Comparison of ENCODE assay signal across 32 cellular contexts in genomic region chr12:113320401-113320800, GRCh38.
"Had no signal": no experiment of that assay in that cellular context is flagged by ENCODE, and none has a peak within 500 bp of the region (broad histone marks: within the 10 kb centered on the region; RNA-seq: fewer than 3 reads in every experiment).

No MANE protein-coding gene starts in this region.

- H3K4me3 Mint-ChIP-seq: activated CD4-positive, alpha-beta memory T cell treated with anti-CD3 and anti-CD28 coated beads, Interleukin-2, amount 10 ng/mL, durations not matched to agents 7 days and 5 days; activated CD4-positive, alpha-beta T cell treated with anti-CD3 and anti-CD28 coated beads, Interleukin-2, amount 10 ng/mL, durations not matched to agents 7 days and 5 days; activated naive CD4-positive, alpha-beta T cell treated with anti-CD3 and anti-CD28 coated beads, Interleukin-2, amount 10 ng/mL, durations not matched to agents 7 days and 5 days; activated naive CD8-positive, alpha-beta T cell treated with anti-CD3 and anti-CD28 coated beads, Interleukin-2, amount 10 ng/mL, durations not matched to agents 7 days and 5 days; activated T-cell treated with anti-CD3 and anti-CD28 coated beads, Interleukin-2, amount 50 U/mL, for 24 hours; activated T-cell treated with anti-CD3 and anti-CD28 coated beads, Interleukin-2, amount 50 U/mL, for 72 hours; brain; WTC11 had no signal

- H3K27ac Mint-ChIP-seq: activated CD4-positive, alpha-beta memory T cell treated with anti-CD3 and anti-CD28 coated beads, Interleukin-2, amount 10 ng/mL, durations not matched to agents 7 days and 5 days; activated CD4-positive, alpha-beta T cell treated with anti-CD3 and anti-CD28 coated beads, Interleukin-2, amount 10 ng/mL, durations not matched to agents 7 days and 5 days; activated naive CD4-positive, alpha-beta T cell treated with anti-CD3 and anti-CD28 coated beads, Interleukin-2, amount 10 ng/mL, durations not matched to agents 7 days and 5 days; activated naive CD8-positive, alpha-beta T cell treated with anti-CD3 and anti-CD28 coated beads, Interleukin-2, amount 10 ng/mL, durations not matched to agents 7 days and 5 days; activated T-cell treated with anti-CD3 and anti-CD28 coated beads, Interleukin-2, amount 50 U/mL, for 72 hours; brain; WTC11 had no signal

- DNase-seq: activated CD4-positive, alpha-beta memory T cell treated with anti-CD3 and anti-CD28 coated beads, Interleukin-2, amount 10 ng/mL, durations not matched to agents 7 days and 5 days; activated CD4-positive, alpha-beta T cell treated with anti-CD3 and anti-CD28 coated beads for 1 hour; activated CD4-positive, alpha-beta T cell treated with anti-CD3 and anti-CD28 coated beads for 4 hours; activated CD4-positive, alpha-beta T cell treated with anti-CD3 and anti-CD28 coated beads, Interleukin-2, amount 10 ng/mL, durations not matched to agents 7 days and 5 days; activated CD4-positive, alpha-beta T cell treated with anti-CD3 and anti-CD28 coated beads, Interleukin-2, amount 50 U/mL, for 4 hours; activated CD8-positive, alpha-beta memory T cell treated with anti-CD3 and anti-CD28 coated beads, Interleukin-2, amount 50 U/mL, for 48 hours; activated gamma-delta T cell; activated naive CD4-positive, alpha-beta T cell; activated naive CD4-positive, alpha-beta T cell treated with anti-CD3 and anti-CD28 coated beads, Interleukin-2, amount 10 ng/mL, durations not matched to agents 7 days and 5 days; activated naive CD8-positive, alpha-beta T cell treated with anti-CD3 and anti-CD28 coated beads, Interleukin-2, amount 10 ng/mL, durations not matched to agents 7 days and 5 days; activated T-cell treated with anti-CD3 and anti-CD28 coated beads for 4 hours; activated T-cell treated with anti-CD3 and anti-CD28 coated beads, Interleukin-2, amount 50 U/mL, for 24 hours; activated T-cell treated with anti-CD3 and anti-CD28 coated beads, Interleukin-2, amount 50 U/mL, for 72 hours; central memory CD4-positive, alpha-beta T cell; cerebellar nuclear complex; colonic mucosa; dorsolateral prefrontal cortex; effector memory CD4-positive, alpha-beta T cell; erythroblast; foreskin keratinocyte; gastrocnemius medialis; glutamatergic neuron; heart left ventricle; T-helper 2 cell had no signal

- H3K4me1 Mint-ChIP-seq: activated naive CD8-positive, alpha-beta T cell treated with anti-CD3 and anti-CD28 coated beads, Interleukin-2, amount 10 ng/mL, durations not matched to agents 7 days and 5 days; brain; WTC11 had no signal

- ATAC-seq: activated naive CD4-positive, alpha-beta T cell treated with anti-CD3 and anti-CD28 coated beads, Interleukin-2, amount 50 U/mL, for 72 hours; activated T-cell treated with anti-CD3 and anti-CD28 coated beads, Interleukin-2, amount 50 U/mL, for 72 hours; foreskin keratinocyte; gastrocnemius medialis; heart left ventricle; WTC11 had no signal

- H3K9me3 ChIP-seq: ascending aorta, breast epithelium, colonic mucosa, esophagus muscularis mucosa, gastrocnemius medialis had no signal

- H3K27me3 Mint-ChIP-seq: activated CD4-positive, alpha-beta memory T cell treated with anti-CD3 and anti-CD28 coated beads, Interleukin-2, amount 10 ng/mL, durations not matched to agents 7 days and 5 days; activated CD4-positive, alpha-beta T cell treated with anti-CD3 and anti-CD28 coated beads, Interleukin-2, amount 10 ng/mL, durations not matched to agents 7 days and 5 days; activated naive CD4-positive, alpha-beta T cell treated with anti-CD3 and anti-CD28 coated beads, Interleukin-2, amount 10 ng/mL, durations not matched to agents 7 days and 5 days; activated naive CD8-positive, alpha-beta T cell treated with anti-CD3 and anti-CD28 coated beads, Interleukin-2, amount 10 ng/mL, durations not matched to agents 7 days and 5 days; activated T-cell treated with anti-CD3 and anti-CD28 coated beads, Interleukin-2, amount 50 U/mL, for 24 hours had no signal

- H3K9me3 Mint-ChIP-seq: activated naive CD4-positive, alpha-beta T cell treated with anti-CD3 and anti-CD28 coated beads, Interleukin-2, amount 50 U/mL, for 72 hours; activated naive CD8-positive, alpha-beta T cell treated with anti-CD3 and anti-CD28 coated beads, Interleukin-2, amount 10 ng/mL, durations not matched to agents 7 days and 5 days; activated T-cell treated with anti-CD3 and anti-CD28 coated beads, Interleukin-2, amount 50 U/mL, for 24 hours had no signal

- H3K4me1 ChIP-seq: ascending aorta, breast epithelium, colonic mucosa, esophagus muscularis mucosa, foreskin keratinocyte, gastrocnemius medialis had no signal

- H3K27ac ChIP-seq: ascending aorta, breast epithelium, cardiac muscle cell, colonic mucosa, dorsolateral prefrontal cortex, esophagus muscularis mucosa, foreskin keratinocyte, gastrocnemius medialis, heart left ventricle, VCaP had no signal

- H3K27me3 ChIP-seq: ascending aorta, breast epithelium, cardiac muscle cell, colonic mucosa, dorsolateral prefrontal cortex, esophagus muscularis mucosa, foreskin keratinocyte, gastrocnemius medialis, heart left ventricle had no signal

- H3K36me3 ChIP-seq: cardiac muscle cell had no signal

- H3K4me3 ChIP-seq: ascending aorta, breast epithelium, cardiac muscle cell, colonic mucosa, dorsolateral prefrontal cortex, esophagus muscularis mucosa, gastrocnemius medialis, heart left ventricle had no signal
